In genomic region chr3:29283297-29283681, GRCh38 we compare ENCODE assay signal across 11 cellular contexts. TPM values are rescaled to one million over a fixed set of nuclear protein-coding genes. Genes with fewer than 3 reads are reported as not detected.
DNase-seq lines count a peak whose midpoint lies in the region; ATAC-seq, FAIRE-seq and TF ChIP-seq lines count a peak whose summit lies in the region.
"Had no signal": no experiment of that assay in that cellular context is flagged by ENCODE, and none has a peak within 500 bp of the region (broad histone marks: within the 10 kb centered on the region; RNA-seq: fewer than 3 reads in every experiment).

No MANE protein-coding gene starts in this region.

- no peaks in the 10 kb centered on the region for H4K20me1 ChIP-seq in keratinocyte (ENCODE audit: control insufficient read depth, extremely low read depth, insufficient read depth, low read length)

- no peak overlapping the region for H3K27ac Mint-ChIP-seq in activated CD8-positive, alpha-beta memory T cell treated with anti-CD3 and anti-CD28 coated beads, Interleukin-2, amount 10 ng/mL, durations not matched to agents 7 days and 5 days
- H3K27ac Mint-ChIP-seq in activated naive CD8-positive, alpha-beta T cell treated with anti-CD3 and anti-CD28 coated beads, Interleukin-2, amount 10 ng/mL, durations not matched to agents 7 days and 5 days = no peak overlapping the region

- dilution Hi-C loops in keratinocyte (cut with MboI; ENCODE audit: extremely low pct_ligation_motif_present, low sequenced_read_pairs) = no loop called here

- H3K36me3 ChIP-seq in keratinocyte (ENCODE audit: control insufficient read depth in 2 of 2, extremely low read depth in 1 of 2, insufficient read depth in 2 of 2, low read length in 2 of 2) = no peaks in the 10 kb centered on the region
- no peaks in the 10 kb centered on the region for H3K36me3 ChIP-seq in thymus (ENCODE audit: control insufficient read depth, insufficient read depth)
- no peaks in the 10 kb centered on the region for H3K36me3 ChIP-seq in mucosa of descending colon (ENCODE audit: low read depth)

- peak overlapping the region; percentile 0 for H2AFZ ChIP-seq in keratinocyte (ENCODE audit: control insufficient read depth, low read length)

- H3K9me3 ChIP-seq in keratinocyte (ENCODE audit: control insufficient read depth, low read depth, low read length) (no peaks in the 10 kb centered on the region), thymus (ENCODE audit: control insufficient read depth) (no peaks in the 10 kb centered on the region), mucosa of descending colon (no peaks in the 10 kb centered on the region)

- TF ChIP-seq CTCF in keratinocyte (optimal IDR thresholded peaks at IDR 0.05 in 1 of 3, IDR thresholded peaks at IDR 0.05 in 1 of 3, conservative IDR thresholded peaks at IDR 0.05 in 1 of 3; ENCODE audit: extremely low read depth in 1 of 3, insufficient read depth in 2 of 3, low read length in 3 of 3) (no peak), mucosa of descending colon (IDR thresholded peaks at IDR 0.05) (no peak)

- intact Hi-C loops in mucosa of descending colon (cut with DNase I, micrococcal nuclease) = loop anchor here in 1 of 2 donors (10.0 kb wide), 2 partner anchors 412 to 482 kb away; no protein-coding TSS in a partner anchor

- H3K27me3 Mint-ChIP-seq in activated CD8-positive, alpha-beta memory T cell treated with anti-CD3 and anti-CD28 coated beads, Interleukin-2, amount 10 ng/mL, durations not matched to agents 7 days and 5 days = peaks cover 21% of the 10 kb centered on the region
- H3K27me3 Mint-ChIP-seq in activated naive CD8-positive, alpha-beta T cell treated with anti-CD3 and anti-CD28 coated beads, Interleukin-2, amount 10 ng/mL, durations not matched to agents 7 days and 5 days = peaks cover 14% of the 10 kb centered on the region

- CTCF ChIA-PET in activated CD8-positive, alpha-beta memory T cell treated with anti-CD3 and anti-CD28 coated beads, Interleukin-2, amount 10 ng/mL, durations not matched to agents 7 days and 5 days (lab: Charles Lee) = no interaction called here

- peaks cover 27% of the 10 kb centered on the region for H3K4me1 Mint-ChIP-seq in activated CD8-positive, alpha-beta memory T cell treated with anti-CD3 and anti-CD28 coated beads, Interleukin-2, amount 10 ng/mL, durations not matched to agents 7 days and 5 days
- peaks cover 17% of the 10 kb centered on the region for H3K4me1 Mint-ChIP-seq in activated naive CD8-positive, alpha-beta T cell treated with anti-CD3 and anti-CD28 coated beads, Interleukin-2, amount 10 ng/mL, durations not matched to agents 7 days and 5 days

- no peak for DNase-seq in activated CD8-positive, alpha-beta memory T cell treated with anti-CD3 and anti-CD28 coated beads, Interleukin-2, amount 10 ng/mL, durations not matched to agents 7 days and 5 days
- DNase-seq in activated CD8-positive, alpha-beta memory T cell treated with anti-CD3 and anti-CD28 coated beads for 24 hours = no peak
- DNase-seq in activated naive CD8-positive, alpha-beta T cell treated with anti-CD3 and anti-CD28 coated beads, Interleukin-2, amount 10 ng/mL, durations not matched to agents 7 days and 5 days = no peak
- DNase-seq in keratinocyte (ENCODE audit: low read depth, low spot score) (no peak), mucosa of descending colon (no peak)
- DNase-seq: NCI-H146 had no signal

- no peaks in the 10 kb centered on the region for H3K27me3 ChIP-seq in keratinocyte (ENCODE audit: control insufficient read depth, extremely low read depth, insufficient read depth, low read length)
- no peaks in the 10 kb centered on the region for H3K27me3 ChIP-seq in thymus (ENCODE audit: control insufficient read depth, insufficient read depth)

- peak overlapping the region; percentile 97 for H3K4me2 ChIP-seq in keratinocyte (ENCODE audit: control insufficient read depth, extremely low read depth, insufficient read depth, low read depth, low read length)

- no peak for ATAC-seq in activated CD8-positive, alpha-beta memory T cell treated with anti-CD3 and anti-CD28 coated beads, Interleukin-2, amount 10 ng/mL, durations not matched to agents 7 days and 5 days
- ATAC-seq in activated naive CD8-positive, alpha-beta T cell treated with anti-CD3 and anti-CD28 coated beads, Interleukin-2, amount 10 ng/mL, durations not matched to agents 7 days and 5 days (ENCODE audit: low read depth) = no peak
- ATAC-seq in GM19351 (IDR thresholded peaks at IDR 0.05; ENCODE audit: unreplicated experiment) (no peak), HG02571 (IDR thresholded peaks at IDR 0.05; ENCODE audit: unreplicated experiment) (no peak), mucosa of descending colon (no peak)

- H3K9me1 ChIP-seq in keratinocyte (ENCODE audit: control insufficient read depth, extremely low read depth, insufficient read depth, low read length) = no peaks in the 10 kb centered on the region

- POLR2A ChIA-PET in activated naive CD8-positive, alpha-beta T cell treated with anti-CD3 and anti-CD28 coated beads, Interleukin-2, amount 10 ng/mL, durations not matched to agents 7 days and 5 days (lab: Charles Lee) = no interaction called here

- peak overlapping the region; percentile 94 for H3K27ac ChIP-seq in keratinocyte (ENCODE audit: control insufficient read depth, insufficient read depth, low read length)
- H3K27ac ChIP-seq in thymus (ENCODE audit: low read depth) = no peak overlapping the region
- H3K27ac ChIP-seq: C4-2B had no signal

- peaks cover 28% of the 10 kb centered on the region for H3K4me1 ChIP-seq in keratinocyte (ENCODE audit: control insufficient read depth, extremely low read depth, insufficient read depth, low read length)
- no peaks in the 10 kb centered on the region for H3K4me1 ChIP-seq in thymus (ENCODE audit: control insufficient read depth, insufficient read depth, low read length)
- no peaks in the 10 kb centered on the region for H3K4me1 ChIP-seq in mucosa of descending colon (ENCODE audit: low read depth)

- peak overlapping the region; percentile 2 for H3K4me3 Mint-ChIP-seq in activated CD8-positive, alpha-beta memory T cell treated with anti-CD3 and anti-CD28 coated beads, Interleukin-2, amount 10 ng/mL, durations not matched to agents 7 days and 5 days
- peak overlapping the region; percentile 6 for H3K4me3 Mint-ChIP-seq in activated naive CD8-positive, alpha-beta T cell treated with anti-CD3 and anti-CD28 coated beads, Interleukin-2, amount 10 ng/mL, durations not matched to agents 7 days and 5 days

- H3K9ac ChIP-seq in keratinocyte (ENCODE audit: control insufficient read depth, extremely low read depth, insufficient read depth, low read length) = peak overlapping the region; percentile 89

- 93% methylated on average over 3 of the region's 3 CpGs for WGBS in thymus

- peak overlapping the region; percentile 50 to 94 (median 91) for H3K4me3 ChIP-seq in keratinocyte (ENCODE audit: control insufficient read depth in 2 of 3, extremely low read depth in 1 of 3, insufficient read depth in 2 of 3, low read depth in 1 of 3, low read length in 3 of 3)
- H3K4me3 ChIP-seq in thymus (ENCODE audit: low read length) = peak overlapping the region; percentile 40
- H3K4me3 ChIP-seq in mucosa of descending colon = no peak overlapping the region

- peak; percentile 56 for FAIRE-seq in keratinocyte (lab: Jason Lieb, UNC)
- FAIRE-seq: urothelium cell line had no signal

- H3K9me3 Mint-ChIP-seq in activated CD8-positive, alpha-beta memory T cell treated with anti-CD3 and anti-CD28 coated beads, Interleukin-2, amount 10 ng/mL, durations not matched to agents 7 days and 5 days (ENCODE audit: low read depth) = no peaks in the 10 kb centered on the region
- H3K9me3 Mint-ChIP-seq in activated naive CD8-positive, alpha-beta T cell treated with anti-CD3 and anti-CD28 coated beads, Interleukin-2, amount 10 ng/mL, durations not matched to agents 7 days and 5 days = no peaks in the 10 kb centered on the region

- H3K36me3 Mint-ChIP-seq in activated CD8-positive, alpha-beta memory T cell treated with anti-CD3 and anti-CD28 coated beads, Interleukin-2, amount 10 ng/mL, durations not matched to agents 7 days and 5 days = no peaks in the 10 kb centered on the region
- no peaks in the 10 kb centered on the region for H3K36me3 Mint-ChIP-seq in activated naive CD8-positive, alpha-beta T cell treated with anti-CD3 and anti-CD28 coated beads, Interleukin-2, amount 10 ng/mL, durations not matched to agents 7 days and 5 days

- peaks cover 20% of the 10 kb centered on the region for H3K79me2 ChIP-seq in keratinocyte (ENCODE audit: control insufficient read depth, insufficient read depth, low read length)

RNA-seq across cellular contexts. Expression of gene RBMS3, which starts 2.4 kb away (rescaled TPM):
- total RNA-seq in activated CD8-positive, alpha-beta memory T cell treated with anti-CD3 and anti-CD28 coated beads, Interleukin-2, amount 10 ng/mL, durations not matched to agents 7 days and 5 days = 1 to 10 TPM in 1 of 2 experiments, under 1 TPM in 1; 0.15 to 3.0 TPM
- total RNA-seq in activated naive CD8-positive, alpha-beta T cell treated with anti-CD3 and anti-CD28 coated beads, Interleukin-2, amount 10 ng/mL, durations not matched to agents 7 days and 5 days = under 1 TPM; 0.58 to 0.74 TPM
- polyA plus RNA-seq in keratinocyte (2.3 to 4.2 TPM (median 2.5 TPM) in 3 replicates), thymus (12.8 TPM)
- polyA plus RNA-seq in keratinocyte (2011; ENCODE audit: low read depth) = 0.49 TPM
- polyA plus RNA-seq in keratinocyte (2011; cell fraction: cytosol; rRNA removed) = 1.6 and 2.1 TPM in 2 replicates
- 4.8 and 5.7 TPM in 2 replicates for polyA plus RNA-seq in keratinocyte (2011; cell fraction: nucleus; rRNA removed)
- 0.89 and 2.8 TPM in 2 replicates for polyA plus RNA-seq in keratinocyte (2012; ENCODE audit: low replicate concordance)
- 17.0 to 24.8 TPM (median 18.5 TPM) in 3 replicates for polyA minus RNA-seq in keratinocyte
- 5.2 TPM for polyA minus RNA-seq in keratinocyte (2011; cell fraction: cytosol; rRNA and poly(A)+ RNA removed)
- 10.3 and 21.1 TPM in 2 replicates for polyA minus RNA-seq in keratinocyte (2011; cell fraction: nucleus; rRNA and poly(A)+ RNA removed)
- total RNA-seq in mucosa of descending colon = 10 to 100 TPM in 2 of 3 donors, 1 to 10 TPM in 1; 4.6 to 53.6 (median 11.7) TPM
